ENCODE assay signal across 8 cellular contexts in the genomic region with DNA sequence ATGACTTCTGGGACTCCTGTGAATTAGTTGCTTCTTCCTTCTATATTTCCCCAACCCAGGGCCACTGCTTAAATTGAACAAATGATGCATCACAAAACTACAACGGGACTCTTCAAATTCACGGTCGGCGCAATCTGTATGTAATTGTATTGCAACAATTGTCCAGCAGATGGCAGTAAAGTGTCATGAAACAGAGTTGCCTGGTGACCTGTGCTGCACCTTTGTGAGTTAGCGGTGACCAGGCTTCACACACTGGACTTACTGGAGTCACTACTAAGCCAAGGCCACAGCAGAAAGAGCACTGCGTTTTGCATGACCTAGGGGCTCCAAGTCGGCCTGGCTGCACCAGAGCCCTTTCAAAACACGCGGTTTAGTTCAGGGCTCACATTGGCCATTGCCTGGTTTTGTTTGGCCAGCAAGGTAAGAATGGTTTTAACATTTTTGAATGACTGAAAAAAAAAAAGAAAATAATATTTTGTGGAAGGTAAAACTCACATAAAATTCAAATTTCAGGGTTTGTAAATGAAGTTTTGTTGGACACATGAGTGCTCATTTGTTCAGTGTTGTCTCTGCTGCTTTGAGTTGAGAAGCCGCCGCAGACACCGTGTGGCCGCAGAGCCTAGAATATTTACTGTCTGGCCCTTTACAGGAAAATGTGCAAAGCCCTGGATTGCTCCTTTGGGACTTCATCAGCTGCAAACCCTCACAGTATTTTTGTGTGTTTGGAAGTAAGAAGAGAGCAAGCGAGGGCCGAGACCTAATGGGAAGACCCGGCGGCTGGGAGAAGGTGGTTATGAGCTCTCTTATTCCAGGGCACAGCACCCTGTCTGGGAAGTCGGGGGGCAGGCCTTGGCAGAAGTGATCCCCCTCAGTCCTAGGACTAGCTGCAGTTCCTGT. TPM values are rescaled to one million over a fixed set of nuclear protein-coding genes. Genes with fewer than 3 reads are reported as not detected.
A peak's percentile ranks its signal among the peaks of the same experiment; 100 is the strongest.
DNase-seq lines count a peak whose midpoint lies in the region; ATAC-seq and TF ChIP-seq lines count a peak whose summit lies in the region.

No MANE protein-coding gene starts in this region.

- H3K4me3 ChIP-seq in esophagus squamous epithelium, result no peak overlapping the region

- POLR2A ChIA-PET in activated CD4-positive, alpha-beta memory T cell treated with anti-CD3 and anti-CD28 coated beads, Interleukin-2, amount 10 ng/mL, durations not matched to agents 7 days and 5 days (lab: Charles Lee), result no interaction called here

- no peak overlapping the region for H3K27ac Mint-ChIP-seq in activated CD4-positive, alpha-beta memory T cell treated with anti-CD3 and anti-CD28 coated beads, Interleukin-2, amount 10 ng/mL, durations not matched to agents 7 days and 5 days
- peak overlapping the region in 1 of 6 donors; percentile 0 for H3K27ac Mint-ChIP-seq in naive B cell

- peaks cover 24% of the 10 kb centered on the region for H3K27me3 Mint-ChIP-seq in activated CD4-positive, alpha-beta memory T cell treated with anti-CD3 and anti-CD28 coated beads, Interleukin-2, amount 10 ng/mL, durations not matched to agents 7 days and 5 days
- H3K27me3 Mint-ChIP-seq in naive B cell, result peaks cover 36 to 57% (median 49%) of the 10 kb centered on the region in 3 donors

- TF ChIP-seq POLR2A in esophagus squamous epithelium (IDR thresholded peaks at IDR 0.05), result no peak

- no peaks in the 10 kb centered on the region for H3K36me3 Mint-ChIP-seq in activated CD4-positive, alpha-beta memory T cell treated with anti-CD3 and anti-CD28 coated beads, Interleukin-2, amount 10 ng/mL, durations not matched to agents 7 days and 5 days (ENCODE audit: low read depth)
- peaks cover 0 to 8% of the 10 kb centered on the region in 2 donors for H3K36me3 Mint-ChIP-seq in naive B cell

- peaks cover 0 to 5% (median 0%) of the 10 kb centered on the region in 3 donors for H3K9me3 ChIP-seq in esophagus squamous epithelium

- peaks cover 0 to 46% (median 4%) of the 10 kb centered on the region in 4 donors for H3K27me3 ChIP-seq in esophagus squamous epithelium

- CTCF ChIA-PET in activated CD4-positive, alpha-beta memory T cell treated with anti-CD3 and anti-CD28 coated beads, Interleukin-2, amount 10 ng/mL, durations not matched to agents 7 days and 5 days (lab: Charles Lee), result interaction anchor here (0.5 to 3.2 kb wide), 7 partner anchors 12 to 828 kb away, joined by 3 to 14 read pairs (median 3); a partner anchor contains a TSS

- no peaks in the 10 kb centered on the region for H3K9me3 Mint-ChIP-seq in activated CD4-positive, alpha-beta memory T cell treated with anti-CD3 and anti-CD28 coated beads, Interleukin-2, amount 10 ng/mL, durations not matched to agents 7 days and 5 days
- no peaks in the 10 kb centered on the region for H3K9me3 Mint-ChIP-seq in naive B cell

- no peak overlapping the region for H3K4me3 Mint-ChIP-seq in activated CD4-positive, alpha-beta memory T cell treated with anti-CD3 and anti-CD28 coated beads, Interleukin-2, amount 10 ng/mL, durations not matched to agents 7 days and 5 days
- no peak overlapping the region for H3K4me3 Mint-ChIP-seq in naive B cell

- no peak overlapping the region for H3K27ac ChIP-seq in esophagus squamous epithelium

- H3K4me1 Mint-ChIP-seq in activated CD4-positive, alpha-beta memory T cell treated with anti-CD3 and anti-CD28 coated beads, Interleukin-2, amount 10 ng/mL, durations not matched to agents 7 days and 5 days, result no peaks in the 10 kb centered on the region
- peaks cover 0 to 9% (median 7%) of the 10 kb centered on the region in 3 donors for H3K4me1 Mint-ChIP-seq in naive B cell

- H3K4me1 ChIP-seq in esophagus squamous epithelium, result peaks cover 0 to 18% (median 0%) of the 10 kb centered on the region in 3 donors

- DNase-seq in NCI-H2171 treated with DMSO at 0.1 percent for 48 hours (lab: John Stamatoyannopoulos, UW) (peak; percentile 9), NCI-H2171 (lab: John Stamatoyannopoulos, UW) (no peak), NCI-H2227 (lab: John Stamatoyannopoulos, UW; ENCODE audit: unreplicated experiment) (peak; percentile 42), esophagus squamous epithelium (lab: John Stamatoyannopoulos, UW) (no peak), naive B cell (peak; percentile 35)
- peak; percentile 48 for DNase-seq in activated CD4-positive, alpha-beta memory T cell treated with anti-CD3 and anti-CD28 coated beads, Interleukin-2, amount 10 ng/mL, durations not matched to agents 7 days and 5 days

- intact Hi-C loops in esophagus squamous epithelium (cut with DNase I), result loop anchor here (5.0 kb wide), 2 partner anchors 650 to 715 kb away; a partner anchor contains a TSS

- ATAC-seq in HG02759 (IDR thresholded peaks at IDR 0.05; ENCODE audit: unreplicated experiment), result peak; percentile 73
- peak; percentile 35 to 57 for ATAC-seq in naive B cell (ENCODE audit: low read depth in 2 of 2)
- ATAC-seq in HG03045 (IDR thresholded peaks at IDR 0.05; ENCODE audit: unreplicated experiment), result no peak

- TF ChIP-seq CTCF in esophagus squamous epithelium (IDR thresholded peaks at IDR 0.05), result peak; percentile 56 to 88 (median 81)

- no peaks in the 10 kb centered on the region for H3K36me3 ChIP-seq in esophagus squamous epithelium

- 51 to 56% methylated on average over 14 to 17 of the region's 18 CpGs for WGBS in esophagus squamous epithelium, 2 donors

RNA-seq across cellular contexts. Expression of a gene that starts 23.2 kb away (rescaled TPM):
- total RNA-seq in activated CD4-positive, alpha-beta memory T cell treated with anti-CD3 and anti-CD28 coated beads, Interleukin-2, amount 10 ng/mL, durations not matched to agents 7 days and 5 days, result 10 to 100 TPM; 10.4 to 10.9 TPM
- 10 to 100 TPM; 10.1 to 38.0 (median 19.3) TPM for total RNA-seq in esophagus squamous epithelium
- polyA plus RNA-seq in naive B cell (ENCODE audit: low read depth in 6 of 6), result 100 to 1,000 TPM in 1 of 6 donors, 10 to 100 TPM in 5; 68.9 to 135 (median 83.1) TPM

Comparison
In these comparisons a context has a peak if more than half of its experiments do, and no peak if none do; other contexts are left out.
1. DNase-seq: peak in NCI-H2171 treated with DMSO at 0.1 percent for 48 hours (single experiment), NCI-H2227 (single experiment), activated CD4-positive, alpha-beta memory T cell treated with anti-CD3 and anti-CD28 coated beads, Interleukin-2, amount 10 ng/mL, durations not matched to agents 7 days and 5 days (single experiment) and naive B cell (single experiment); none in NCI-H2171 (single experiment) and esophagus squamous epithelium (single experiment).